In genomic region chr3:126540342-126540849, GRCh38 we compare ENCODE assay signal across 8 cellular contexts. TPM values are rescaled to one million over a fixed set of nuclear protein-coding genes. Genes with fewer than 3 reads are reported as not detected.
DNase-seq lines count a peak whose midpoint lies in the region; ATAC-seq and TF ChIP-seq lines count a peak whose summit lies in the region.

No MANE protein-coding gene starts in this region.

- peaks cover 16% of the 10 kb centered on the region for H3K4me1 Mint-ChIP-seq in MCF 10A (ENCODE audit: insufficient read depth, unreplicated experiment)
- peaks cover 8% of the 10 kb centered on the region for H3K4me1 Mint-ChIP-seq in activated CD4-positive, alpha-beta T cell treated with anti-CD3 and anti-CD28 coated beads, Interleukin-2, amount 10 ng/mL, durations not matched to agents 7 days and 5 days
- no peaks in the 10 kb centered on the region for H3K4me1 Mint-ChIP-seq in activated naive CD4-positive, alpha-beta T cell treated with anti-CD3 and anti-CD28 coated beads for 36 hours (ENCODE audit: low read depth)

- H3K9me3 ChIP-seq in lung (ENCODE audit: control insufficient read depth in 2 of 2, insufficient read depth in 1 of 2, low read length in 1 of 2): peaks cover 0 to 1% of the 10 kb centered on the region in 2 donors

- peak; percentile 28 for ATAC-seq in lung (ENCODE audit: insufficient read depth, low FRiP score)

- H3K36me3 Mint-ChIP-seq in MCF 10A (ENCODE audit: insufficient read depth, unreplicated experiment): no peaks in the 10 kb centered on the region
- no peaks in the 10 kb centered on the region for H3K36me3 Mint-ChIP-seq in activated CD4-positive, alpha-beta T cell treated with anti-CD3 and anti-CD28 coated beads, Interleukin-2, amount 10 ng/mL, durations not matched to agents 7 days and 5 days (ENCODE audit: low read depth)
- H3K36me3 Mint-ChIP-seq in activated naive CD4-positive, alpha-beta T cell treated with anti-CD3 and anti-CD28 coated beads for 36 hours (ENCODE audit: low read depth): no peaks in the 10 kb centered on the region

- H3K27ac ChIP-seq in lung (ENCODE audit: low read depth in 1 of 2, low read length in 1 of 2): no peak overlapping the region

- peak; percentile 89 for DNase-seq in AG20443 (ENCODE audit: low spot score)
- peak; percentile 60 for DNase-seq in LoVo (ENCODE audit: low spot score)
- peak; percentile 92 for DNase-seq in MCF 10A (ENCODE audit: unreplicated experiment)
- DNase-seq in lung (ENCODE audit: low spot score): peak; percentile 59
- DNase-seq in superior temporal gyrus (ENCODE audit: extremely low spot score): no peak
- DNase-seq in activated CD4-positive, alpha-beta T cell treated with anti-CD3 and anti-CD28 coated beads, Interleukin-2, amount 10 ng/mL, durations not matched to agents 7 days and 5 days: no peak
- no peak for DNase-seq in activated naive CD4-positive, alpha-beta T cell treated with anti-CD3 and anti-CD28 coated beads for 36 hours
- no peak for DNase-seq in stimulated activated CD4-positive, alpha-beta T cell treated with anti-CD3 and anti-CD28 coated beads, Interleukin-4, amount 100 ng/mL, for 24 hours

- no peak overlapping the region for H3K4me3 ChIP-seq in lung

- POLR2A ChIA-PET in MCF 10A (lab: Yijun Ruan, JAX): no interaction called here
- POLR2A ChIA-PET in activated CD4-positive, alpha-beta T cell treated with anti-CD3 and anti-CD28 coated beads, Interleukin-2, amount 10 ng/mL, durations not matched to agents 7 days and 5 days (lab: Charles Lee): no interaction called here

- H3K4me3 Mint-ChIP-seq in MCF 10A (ENCODE audit: unreplicated experiment): no peak overlapping the region
- H3K4me3 Mint-ChIP-seq in activated CD4-positive, alpha-beta T cell treated with anti-CD3 and anti-CD28 coated beads, Interleukin-2, amount 10 ng/mL, durations not matched to agents 7 days and 5 days: no peak overlapping the region
- H3K4me3 Mint-ChIP-seq in activated naive CD4-positive, alpha-beta T cell treated with anti-CD3 and anti-CD28 coated beads for 36 hours: no peak overlapping the region

- BruUV-seq in MCF 10A (replicated peaks; lab: Mats Ljungman, UMichigan): no TSS peak

- H3K27me3 Mint-ChIP-seq in MCF 10A (ENCODE audit: insufficient read depth, unreplicated experiment): peaks cover 34% of the 10 kb centered on the region
- peaks cover 7% of the 10 kb centered on the region for H3K27me3 Mint-ChIP-seq in activated CD4-positive, alpha-beta T cell treated with anti-CD3 and anti-CD28 coated beads, Interleukin-2, amount 10 ng/mL, durations not matched to agents 7 days and 5 days
- H3K27me3 Mint-ChIP-seq in activated naive CD4-positive, alpha-beta T cell treated with anti-CD3 and anti-CD28 coated beads for 36 hours (ENCODE audit: low read depth): peaks cover 4% of the 10 kb centered on the region

- WGBS in lung, 2 donors: 21 to 27% methylated on average over 9 of the region's 9 CpGs

- peaks cover 7% of the 10 kb centered on the region for H3K27me3 ChIP-seq in lung (ENCODE audit: control insufficient read depth, insufficient read depth)

- TF ChIP-seq CTCF in MCF 10A (IDR thresholded peaks at IDR 0.05; ENCODE audit: unreplicated experiment) (no peak), lung (IDR thresholded peaks at IDR 0.05; ENCODE audit: control extremely low read depth, extremely low read depth) (no peak)

- no peak overlapping the region for H3K27ac Mint-ChIP-seq in MCF 10A (ENCODE audit: low read depth, unreplicated experiment)
- no peak overlapping the region for H3K27ac Mint-ChIP-seq in activated CD4-positive, alpha-beta T cell treated with anti-CD3 and anti-CD28 coated beads, Interleukin-2, amount 10 ng/mL, durations not matched to agents 7 days and 5 days
- no peak overlapping the region for H3K27ac Mint-ChIP-seq in activated naive CD4-positive, alpha-beta T cell treated with anti-CD3 and anti-CD28 coated beads for 36 hours

- H3K36me3 ChIP-seq in lung (ENCODE audit: control insufficient read depth in 2 of 2, insufficient read depth in 2 of 2, low read length in 2 of 2): no peaks in the 10 kb centered on the region

- intact Hi-C loops in MCF 10A (cut with micrococcal nuclease): no loop called here
- intact Hi-C loops in activated naive CD4-positive, alpha-beta T cell treated with anti-CD3 and anti-CD28 coated beads for 36 hours (cut with micrococcal nuclease): no loop called here

- CTCF ChIA-PET in MCF 10A (lab: Yijun Ruan, JAX): interaction anchor here (0.9 kb wide), 1 partner anchor 17 kb away, joined by 4 read pairs; no protein-coding TSS in a partner anchor
- CTCF ChIA-PET in activated CD4-positive, alpha-beta T cell treated with anti-CD3 and anti-CD28 coated beads, Interleukin-2, amount 10 ng/mL, durations not matched to agents 7 days and 5 days (lab: Charles Lee): no interaction called here
- CTCF ChIA-PET in activated naive CD4-positive, alpha-beta T cell treated with anti-CD3 and anti-CD28 coated beads for 36 hours (lab: Charles Lee): no interaction called here

- H3K9me3 Mint-ChIP-seq in MCF 10A (ENCODE audit: unreplicated experiment): no peaks in the 10 kb centered on the region
- H3K9me3 Mint-ChIP-seq in activated CD4-positive, alpha-beta T cell treated with anti-CD3 and anti-CD28 coated beads, Interleukin-2, amount 10 ng/mL, durations not matched to agents 7 days and 5 days: peaks cover 7% of the 10 kb centered on the region
- H3K9me3 Mint-ChIP-seq in activated naive CD4-positive, alpha-beta T cell treated with anti-CD3 and anti-CD28 coated beads for 36 hours: no peaks in the 10 kb centered on the region

- peaks cover 0 to 5% of the 10 kb centered on the region in 2 donors for H3K4me1 ChIP-seq in lung (ENCODE audit: control insufficient read depth in 2 of 2, insufficient read depth in 2 of 2, low read length in 2 of 2)

RNA-seq across cellular contexts. Expression of gene CHST13, which starts 16.4 kb away (rescaled TPM):
- total RNA-seq in MCF 10A (2022) (not detected in 2 replicates), lung (1 to 10 TPM in 1 of 2 donors, under 1 TPM in 1; 0.74 to 2.7 TPM)
- polyA plus RNA-seq in lung: 1 to 10 TPM in 1 of 2 donors, under 1 TPM in 1; 0.51 to 3.6 TPM
- not detected for total RNA-seq in activated CD4-positive, alpha-beta T cell treated with anti-CD3 and anti-CD28 coated beads, Interleukin-2, amount 10 ng/mL, durations not matched to agents 7 days and 5 days
- total RNA-seq in activated naive CD4-positive, alpha-beta T cell treated with anti-CD3 and anti-CD28 coated beads for 36 hours: not detected

RNA-seq across cellular contexts. Expression of gene C3orf22, which starts 18.3 kb away (rescaled TPM):
- total RNA-seq in MCF 10A (2022): not detected in 2 replicates
- under 1 TPM in 1 of 2 donors, not detected in 1; 0.28 TPM for total RNA-seq in lung
- polyA plus RNA-seq in lung: not detected
- total RNA-seq in activated CD4-positive, alpha-beta T cell treated with anti-CD3 and anti-CD28 coated beads, Interleukin-2, amount 10 ng/mL, durations not matched to agents 7 days and 5 days: not detected
- not detected for total RNA-seq in activated naive CD4-positive, alpha-beta T cell treated with anti-CD3 and anti-CD28 coated beads for 36 hours

RNA-seq across cellular contexts. Expression of gene UROC1, which starts 22.8 kb away (rescaled TPM):
- not detected in 2 replicates for total RNA-seq in MCF 10A (2022)
- total RNA-seq in lung: under 1 TPM; 0.09 to 0.21 TPM
- under 1 TPM; 0.01 to 0.08 TPM for polyA plus RNA-seq in lung
- total RNA-seq in activated CD4-positive, alpha-beta T cell treated with anti-CD3 and anti-CD28 coated beads, Interleukin-2, amount 10 ng/mL, durations not matched to agents 7 days and 5 days: not detected
- not detected for total RNA-seq in activated naive CD4-positive, alpha-beta T cell treated with anti-CD3 and anti-CD28 coated beads for 36 hours

Comparison
In these comparisons a context has a peak if more than half of its experiments do, and no peak if none do; other contexts are left out.
1. DNase-seq: peak in AG20443 (single experiment), LoVo (single experiment), MCF 10A (single experiment) and lung (single experiment); none in superior temporal gyrus (single experiment), activated CD4-positive, alpha-beta T cell treated with anti-CD3 and anti-CD28 coated beads, Interleukin-2, amount 10 ng/mL, durations not matched to agents 7 days and 5 days (single experiment), activated naive CD4-positive, alpha-beta T cell treated with anti-CD3 and anti-CD28 coated beads for 36 hours (single experiment) and stimulated activated CD4-positive, alpha-beta T cell treated with anti-CD3 and anti-CD28 coated beads, Interleukin-4, amount 100 ng/mL, for 24 hours (single experiment).